Comparison of ENCODE assay signal across 12 cellular contexts in genomic region chr14:74488788-74489397, GRCh38. TPM values are rescaled to one million over a fixed set of nuclear protein-coding genes. Genes with fewer than 3 reads are reported as not detected.
A peak's percentile ranks its signal among the peaks of the same experiment; 100 is the strongest.
DNase-seq lines count a peak whose midpoint lies in the region; ATAC-seq and TF ChIP-seq lines count a peak whose summit lies in the region.
"Had no signal": no experiment of that assay in that cellular context is flagged by ENCODE, and none has a peak within 500 bp of the region (broad histone marks: within the 10 kb centered on the region; RNA-seq: fewer than 3 reads in every experiment).

No MANE protein-coding gene starts in this region.

- ATAC-seq in CD4-positive, alpha-beta T cell (ENCODE audit: poor library complexity): no peak
- ATAC-seq: activated CD8-positive, alpha-beta T cell treated with anti-CD3 and anti-CD28 coated beads for 36 hours; Right ventricle myocardium inferior had no signal

- H3K79me2 ChIP-seq in MM.1S (ENCODE audit: low read length): peaks cover 15% of the 10 kb centered on the region

- no peak for TF ChIP-seq CTCF in CD4-positive, alpha-beta T cell (IDR thresholded peaks at IDR 0.05)
- TF ChIP-seq CTCF in MM.1S (IDR thresholded peaks at IDR 0.05; ENCODE audit: low read length): no peak

- H3K4me2 ChIP-seq in MM.1S (ENCODE audit: low read depth, low read length): peak overlapping the region; percentile 13; the same call in 1 of the 2 replicates

- POLR2A ChIA-PET in CD4-positive, alpha-beta T cell (lab: Charles Lee): no interaction called here

- no peaks in the 10 kb centered on the region for H3K27me3 ChIP-seq in CD4-positive, alpha-beta T cell (ENCODE audit: control insufficient read depth, insufficient read depth, low read length)
- no peaks in the 10 kb centered on the region for H3K27me3 ChIP-seq in MM.1S (replicated peaks; ENCODE audit: insufficient read depth, low read length)
- H3K27me3 ChIP-seq: brain microvascular endothelial cell had no signal

- H3K27me3 Mint-ChIP-seq in CD4-positive, alpha-beta T cell: no peaks in the 10 kb centered on the region
- H3K27me3 Mint-ChIP-seq: activated CD8-positive, alpha-beta T cell treated with anti-CD3 and anti-CD28 coated beads for 36 hours had no signal

- no peaks in the 10 kb centered on the region for H3K9me2 ChIP-seq in MM.1S (replicated peaks; ENCODE audit: insufficient read depth, low read length)

- H3K9me3 Mint-ChIP-seq in CD4-positive, alpha-beta T cell: no peaks in the 10 kb centered on the region
- H3K9me3 Mint-ChIP-seq: activated CD8-positive, alpha-beta T cell treated with anti-CD3 and anti-CD28 coated beads for 36 hours had no signal

- H2AFZ ChIP-seq in MM.1S (ENCODE audit: low read length): no peak overlapping the region

- H3K9ac ChIP-seq in MM.1S (ENCODE audit: low read length): no peak overlapping the region

- intact Hi-C loops in CD4-positive, alpha-beta T cell (cut with DNase I, micrococcal nuclease): no loop called here

- H3K27ac Mint-ChIP-seq in CD4-positive, alpha-beta T cell: no peak overlapping the region
- H3K27ac Mint-ChIP-seq: activated CD8-positive, alpha-beta T cell treated with anti-CD3 and anti-CD28 coated beads for 36 hours had no signal

- H3F3A ChIP-seq in MM.1S (ENCODE audit: insufficient read depth, low read length): peaks cover 5% of the 10 kb centered on the region; the same call in 1 of the 2 replicates

- CTCF ChIA-PET in CD4-positive, alpha-beta T cell (lab: Charles Lee): no interaction called here

- H4K20me1 ChIP-seq in MM.1S (ENCODE audit: insufficient read depth, low read length): no peaks in the 10 kb centered on the region

- H3K36me3 Mint-ChIP-seq in CD4-positive, alpha-beta T cell (ENCODE audit: low read depth): peaks cover 23% of the 10 kb centered on the region

- H3K36me3 ChIP-seq in MM.1S (replicated peaks; ENCODE audit: insufficient read depth, low read length): no peaks in the 10 kb centered on the region

- H3K4me1 ChIP-seq in MM.1S (ENCODE audit: low read length): 0 out of 2 replicates have a peak, but pooled peaks cover 5% of the 10 kb centered on the region

- H3K4me3 Mint-ChIP-seq in CD4-positive, alpha-beta T cell: peak overlapping the region; percentile 12
- H3K4me3 Mint-ChIP-seq: activated CD8-positive, alpha-beta T cell treated with anti-CD3 and anti-CD28 coated beads for 36 hours had no signal

- no peak overlapping the region for H3K4me3 ChIP-seq in MM.1S (ENCODE audit: low read length)
- H3K4me3 ChIP-seq: thoracic aorta had no signal

- peaks cover 15% of the 10 kb centered on the region for H3K4me1 Mint-ChIP-seq in CD4-positive, alpha-beta T cell (ENCODE audit: low read depth)

- no peaks in the 10 kb centered on the region for H3K9me3 ChIP-seq in CD4-positive, alpha-beta T cell (ENCODE audit: control insufficient read depth, low read length)
- H3K9me3 ChIP-seq in MM.1S (replicated peaks; ENCODE audit: insufficient read depth, low read length): no peaks in the 10 kb centered on the region
- H3K9me3 ChIP-seq: thoracic aorta had no signal

- H3K27ac ChIP-seq in CD4-positive, alpha-beta T cell (ENCODE audit: low read depth, low read length): no peak overlapping the region
- peak overlapping the region; percentile 46; the same call in 1 of the 2 replicates for H3K27ac ChIP-seq in MM.1S (ENCODE audit: low read length)
- H3K27ac ChIP-seq: brain microvascular endothelial cell had no signal

- no peak for DNase-seq in CD4-positive, alpha-beta T cell
- DNase-seq in MM.1S (peak; percentile 47), amniotic epithelial cell (ENCODE audit: low read depth) (peak; percentile 72), kidney tubule cell (ENCODE audit: low spot score) (peak; percentile 73), DMS 273 (lab: John Stamatoyannopoulos, UW; ENCODE audit: unreplicated experiment) (no peak), hippocampal formation (lab: John Stamatoyannopoulos, UW) (no peak), NCI-H748 (lab: John Stamatoyannopoulos, UW; ENCODE audit: unreplicated experiment) (no peak), NCI-H146 (lab: John Stamatoyannopoulos, UW) (no peak)
- DNase-seq: activated CD8-positive, alpha-beta T cell treated with anti-CD3 and anti-CD28 coated beads for 36 hours; brain microvascular endothelial cell had no signal

RNA-seq across cellular contexts. Expression of gene NPC2, which starts 4.2 kb away (rescaled TPM):
- total RNA-seq in CD4-positive, alpha-beta T cell: 10 to 100 TPM; 32.5 to 36.8 TPM

RNA-seq across cellular contexts. Expression of gene ISCA2, which starts 4.7 kb away (rescaled TPM):
- 10 to 100 TPM; 22.5 to 23.7 TPM for total RNA-seq in CD4-positive, alpha-beta T cell

Comparison
In these comparisons a context has a peak if more than half of its experiments do, and no peak if none do; other contexts are left out.
1. DNase-seq: peak in MM.1S (single experiment), amniotic epithelial cell (single experiment) and kidney tubule cell (single experiment); none in CD4-positive, alpha-beta T cell (0 of 10), DMS 273 (single experiment), hippocampal formation (0 of 2), NCI-H748 (single experiment) and NCI-H146 (single experiment).